In genomic region chr2:20188201-20188600, GRCh38 we compare ENCODE assay signal across 21 cellular contexts. TPM values are rescaled to one million over a fixed set of nuclear protein-coding genes. Genes with fewer than 3 reads are reported as not detected.
DNase-seq lines count a peak whose midpoint lies in the region; ATAC-seq, FAIRE-seq and TF ChIP-seq lines count a peak whose summit lies in the region.
"Had no signal": no experiment of that assay in that cellular context is flagged by ENCODE, and none has a peak within 500 bp of the region (broad histone marks: within the 10 kb centered on the region; RNA-seq: fewer than 3 reads in every experiment).

No MANE protein-coding gene starts in this region.

- no peaks in the 10 kb centered on the region for H3K79me2 ChIP-seq in HepG2 (ENCODE audit: insufficient read depth, low read length)
- no peaks in the 10 kb centered on the region for H3K79me2 ChIP-seq in H1 (ENCODE audit: control insufficient read depth in 1 of 2, insufficient read depth in 2 of 2, low read length in 2 of 2)

- H3K9me3 Mint-ChIP-seq in nephron (no peaks in the 10 kb centered on the region), type B pancreatic cell (no peaks in the 10 kb centered on the region)
- H3K9me3 Mint-ChIP-seq: HFFc6 had no signal

- TF ChIP-seq RAD21 in HepG2 (CRISPR knock-in tag; IDR thresholded peaks at IDR 0.05), result no peak
- no peak for TF ChIP-seq RAD21 in H1 (IDR thresholded peaks at IDR 0.05 in 1 of 2, conservative IDR thresholded peaks at IDR 0.05 in 1 of 2; ENCODE audit: low read depth in 2 of 2, low read length in 2 of 2)

- no peak overlapping the region for H3K56ac ChIP-seq in H1 (replicated peaks; ENCODE audit: insufficient read length, low read depth, low read length)

- TF ChIP-seq CTCF in HepG2 (CRISPR knock-in tag; IDR thresholded peaks at IDR 0.05), result no peak
- TF ChIP-seq CTCF in right lobe of liver (IDR thresholded peaks at IDR 0.05), result no peak
- no peak for TF ChIP-seq CTCF in H1 (IDR thresholded peaks at IDR 0.05; ENCODE audit: control extremely low read depth in 1 of 3, insufficient read depth in 1 of 3, low read depth in 1 of 3, low read length in 3 of 3)
- no peak for TF ChIP-seq CTCF in nephron (IDR thresholded peaks at IDR 0.05; ENCODE audit: unreplicated experiment in 3 of 3)
- no peak for TF ChIP-seq CTCF in type B pancreatic cell (conservative IDR thresholded peaks at IDR 0.05)

- peak overlapping the region; percentile 76; the same call in 1 of the 2 replicates for H2BK12ac ChIP-seq in H1 (ENCODE audit: low read depth, low read length)

- intact Hi-C loops in HepG2 (cut with micrococcal nuclease; ENCODE audit: unreplicated experiment) (no loop called here), right lobe of liver (cut with DNase I) (loop anchor here in 1 of 2 donors (10.0 kb wide), 1 partner anchor 53 kb away; no protein-coding TSS in a partner anchor)

- H3K27ac ChIP-seq in HepG2 (ENCODE audit: extremely low read length, insufficient read depth, low read length), result no peak overlapping the region
- H3K27ac ChIP-seq in right lobe of liver, result no peak overlapping the region
- H3K27ac ChIP-seq in H1 (ENCODE audit: low read depth, low read length), result no peak overlapping the region
- H3K27ac ChIP-seq: GM23248, SJCRH30 had no signal

- no peak overlapping the region for H3K14ac ChIP-seq in H1 (ENCODE audit: insufficient read length)

- in situ Hi-C loops in HepG2 (cut with HindIII; ENCODE audit: extremely low pct_ligation_motif_present, low pct_unique_long_range_greater_than_20kb), result loop anchor here (5.0 kb wide), 1 partner anchor 34 kb away; no protein-coding TSS in a partner anchor

- H4K91ac ChIP-seq in H1 (replicated peaks; ENCODE audit: insufficient read length, low read length), result peak overlapping the region; percentile 84

- peak overlapping the region; percentile 18; the same call in 1 of the 2 replicates for H2AK5ac ChIP-seq in H1 (ENCODE audit: low read depth, low read length)

- no peak overlapping the region for H3K23ac ChIP-seq in H1 (ENCODE audit: insufficient read length)

- H3K4me1 Mint-ChIP-seq in nephron, result peaks cover 27% of the 10 kb centered on the region
- H3K4me1 Mint-ChIP-seq in type B pancreatic cell (ENCODE audit: unreplicated experiment), result peaks cover 60% of the 10 kb centered on the region

- no peaks in the 10 kb centered on the region for H3K36me3 ChIP-seq in HepG2 (replicated peaks in 1 of 2; ENCODE audit: control insufficient read depth in 1 of 2, insufficient read depth in 2 of 2, low read length in 2 of 2)
- no peaks in the 10 kb centered on the region for H3K36me3 ChIP-seq in right lobe of liver
- no peaks in the 10 kb centered on the region for H3K36me3 ChIP-seq in H1 (ENCODE audit: control insufficient read depth in 2 of 4, insufficient read depth in 4 of 4, low read length in 3 of 4)
- H3K36me3 ChIP-seq: HAP-1, SJCRH30 had no signal

- H3K27me3 Mint-ChIP-seq in nephron (ENCODE audit: low read depth) (peaks cover 9% of the 10 kb centered on the region), type B pancreatic cell (no peaks in the 10 kb centered on the region)

- ATAC-seq in HepG2 (no peak), right lobe of liver (no peak), HG03432 (IDR thresholded peaks at IDR 0.05; ENCODE audit: unreplicated experiment) (no peak), GM19351 (IDR thresholded peaks at IDR 0.05; ENCODE audit: unreplicated experiment) (no peak)
- ATAC-seq: Panc1 had no signal

- H3K9me3 ChIP-seq in HepG2 (ENCODE audit: low read length) (no peaks in the 10 kb centered on the region), right lobe of liver (no peaks in the 10 kb centered on the region), H1 (ENCODE audit: insufficient read depth in 2 of 2, low read depth in 1 of 2, low read length in 1 of 2) (no peaks in the 10 kb centered on the region)
- H3K9me3 ChIP-seq: HAP-1, SJCRH30 had no signal

- H3K4ac ChIP-seq in H1 (replicated peaks; ENCODE audit: insufficient read length, low read depth, low read length), result peak overlapping the region; percentile 17

- H3K36me3 Mint-ChIP-seq in nephron (ENCODE audit: low read depth) (no peaks in the 10 kb centered on the region), type B pancreatic cell (no peaks in the 10 kb centered on the region)

- H4K5ac ChIP-seq in H1 (ENCODE audit: insufficient read length, low read depth, low read length), result peak overlapping the region; percentile 39

- H3K4me3 Mint-ChIP-seq in nephron (peak overlapping the region in 1 of 3 experiments; percentile 5), type B pancreatic cell (no peak overlapping the region)
- H3K4me3 Mint-ChIP-seq: HFFc6 had no signal

- POLR2A ChIA-PET in HepG2 (lab: Yijun Ruan, JAX) (interaction anchor here (0.8 to 6.0 kb wide), 7 partner anchors 8 to 183 kb away, joined by 3 to 73 read pairs (median 12); partner anchors contain the start of gene SDC1), H1 (lab: Charles Lee; ENCODE audit: partially characterized antibody) (interaction anchor here (0.7 to 1.3 kb wide), 3 partner anchors 33 to 162 kb away, joined by 3 read pairs; no protein-coding TSS in a partner anchor)

- H3K27me3 ChIP-seq in HepG2 (ENCODE audit: control insufficient read depth in 1 of 2, insufficient read depth in 2 of 2, low read length in 2 of 2) (no peaks in the 10 kb centered on the region), right lobe of liver (no peaks in the 10 kb centered on the region), H1 (replicated peaks in 1 of 4; ENCODE audit: control insufficient read depth in 3 of 4, extremely low read depth in 1 of 4, insufficient read depth in 3 of 4, low read length in 3 of 4) (no peaks in the 10 kb centered on the region; a peak in 3 of 7 replicates)
- H3K27me3 ChIP-seq: SJCRH30 had no signal

- no peak overlapping the region for H3K4me3 ChIP-seq in HepG2 (replicated peaks in 1 of 3; ENCODE audit: insufficient read depth in 1 of 3, low read depth in 2 of 3, low read length in 3 of 3)
- H3K4me3 ChIP-seq in right lobe of liver, result no peak overlapping the region
- no peak overlapping the region for H3K4me3 ChIP-seq in H1 (ENCODE audit: extremely low read depth in 1 of 4, insufficient read depth in 2 of 4, low read depth in 3 of 4, low read length in 4 of 4)
- H3K4me3 ChIP-seq: GM23248, HAP-1, SJCRH30 had no signal

- FAIRE-seq in HepG2 (lab: Jason Lieb, UNC) (no peak), H1 (lab: Jason Lieb, UNC) (no peak)
- FAIRE-seq: A204.1 had no signal

- H4K8ac ChIP-seq in H1 (ENCODE audit: extremely low read depth, insufficient read depth, low read length), result no peak overlapping the region

- H3K79me1 ChIP-seq in H1 (ENCODE audit: low read depth, low read length), result no peaks in the 10 kb centered on the region

- peak overlapping the region; percentile 67 to 89 (median 88) for H3K27ac Mint-ChIP-seq in nephron
- peak overlapping the region; percentile 77 for H3K27ac Mint-ChIP-seq in type B pancreatic cell
- H3K27ac Mint-ChIP-seq: HFFc6 had no signal

- no peaks in the 10 kb centered on the region for H3K23me2 ChIP-seq in H1 (ENCODE audit: low read depth, low read length)

- H3K4me1 ChIP-seq in HepG2 (ENCODE audit: insufficient read depth, low read length), result peaks cover 99% of the 10 kb centered on the region
- peaks cover 0 to 75% (median 36%) of the 10 kb centered on the region in 4 donors for H3K4me1 ChIP-seq in right lobe of liver
- H3K4me1 ChIP-seq in H1 (replicated peaks in 1 of 4; ENCODE audit: control insufficient read depth in 3 of 4, insufficient read depth in 4 of 4, low read length in 3 of 4), result peaks cover 0 to 40% (median 21%) of the 10 kb centered on the region in 4 experiments; a peak in 6 of 7 replicates

- TF ChIP-seq EP300 in HepG2 (IDR thresholded peaks at IDR 0.05; ENCODE audit: low read depth in 2 of 2, low read length in 2 of 2) (no peak), HepG2 (CRISPR knock-in tag; IDR thresholded peaks at IDR 0.05; ENCODE audit: borderline replicate concordance) (no peak), H1 (IDR thresholded peaks at IDR 0.05; ENCODE audit: borderline replicate concordance in 1 of 2, low read depth in 2 of 2, low read length in 2 of 2) (no peak)

- H4K20me1 ChIP-seq in HepG2 (ENCODE audit: insufficient read depth, low read length) (no peaks in the 10 kb centered on the region), H1 (replicated peaks in 1 of 2; ENCODE audit: control insufficient read depth in 1 of 2, insufficient read depth in 2 of 2, low read length in 2 of 2) (no peaks in the 10 kb centered on the region)

- peak overlapping the region; percentile 96 for H2BK15ac ChIP-seq in H1 (ENCODE audit: low read length)

- H2BK20ac ChIP-seq in H1 (ENCODE audit: low read length), result peak overlapping the region; percentile 95; the same call in 1 of the 2 replicates

- H2BK120ac ChIP-seq in H1 (replicated peaks; ENCODE audit: low read depth, low read length), result peak overlapping the region; percentile 62

- peak overlapping the region; percentile 79; the same call in 1 of the 2 replicates for H2BK5ac ChIP-seq in H1 (ENCODE audit: low read depth, low read length)

- H3K4me2 ChIP-seq in HepG2 (ENCODE audit: low read depth, low read length) (no peak overlapping the region; the same call in 1 of the 2 replicates), H1 (ENCODE audit: insufficient read depth in 1 of 2, low read depth in 2 of 2, low read length in 2 of 2) (no peak overlapping the region)

- H3K18ac ChIP-seq in H1 (ENCODE audit: extremely low read depth, low read length), result peak overlapping the region; percentile 91

- no peak overlapping the region for H3K9ac ChIP-seq in HepG2 (ENCODE audit: insufficient read depth, low read depth, low read length)
- no peak overlapping the region for H3K9ac ChIP-seq in H1 (replicated peaks in 1 of 4; ENCODE audit: extremely low read depth in 1 of 4, low read depth in 3 of 4, low read length in 3 of 4)
- H3K9ac ChIP-seq: GM23248 had no signal

- CTCF ChIA-PET in HepG2 (lab: Yijun Ruan, JAX; ENCODE audit: low intra/inter-chr PET ratio, low total read pairs) (no interaction called here), H1 (lab: Charles Lee; ENCODE audit: partially characterized antibody) (interaction anchor here (0.8 to 17.4 kb wide), 12 partner anchors 9 to 233 kb away, joined by 3 to 163 read pairs (median 4); no protein-coding TSS in a partner anchor)

- TF ChIP-seq POLR2A in HepG2 (IDR thresholded peaks at IDR 0.05; ENCODE audit: insufficient read depth in 1 of 2, low read depth in 2 of 2, low read length in 2 of 2), result no peak
- no peak for TF ChIP-seq POLR2A in right lobe of liver (IDR thresholded peaks at IDR 0.05)
- no peak for TF ChIP-seq POLR2A in H1 (IDR thresholded peaks at IDR 0.05; ENCODE audit: control extremely low read depth in 1 of 2, low read depth in 2 of 2, low read length in 2 of 2)

- DNase-seq in HepG2 (ENCODE audit: low spot score), result no peak
- no peak for DNase-seq in right lobe of liver
- no peak for DNase-seq in H1 (ENCODE audit: low read depth in 1 of 2, low spot score in 2 of 2)
- DNase-seq in type B pancreatic cell (ENCODE audit: extremely low spot score, unreplicated experiment), result no peak
- no peak for DNase-seq in NCI-H1105 treated with DMSO at 0.1 percent for 48 hours (lab: John Stamatoyannopoulos, UW)
- DNase-seq: Calu3, GM23248, HFFc6, NCI-H1048, NCI-H1436, NCI-H2081 treated with DMSO at 0.1 percent for 48 hours, NCI-H2171, NCI-H226, NCI-H510A had no signal

- H2AFZ ChIP-seq in HepG2 (ENCODE audit: low read length) (no peak overlapping the region), H1 (ENCODE audit: low read length) (no peak overlapping the region)
- H2AFZ ChIP-seq: GM23248 had no signal

- no TSS peak for BruUV-seq in HepG2 (replicated peaks; lab: Mats Ljungman, UMichigan)

- WGBS in HepG2 (ENCODE audit: low lambda C conversion rate), result 55% methylated on average over 2 of the region's 2 CpGs
- WGBS in right lobe of liver (ENCODE audit: insufficient coverage, low coverage, low lambda C conversion rate, missing lambda C conversion rate), result no CpG with 5 or more reads among the region's 2 CpGs
- WGBS in H1 (ENCODE audit: extremely low coverage in 1 of 2, insufficient coverage in 1 of 2, insufficient read length in 1 of 2, insufficient replicate concordance in 2 of 2, low coverage in 1 of 2, low lambda C conversion rate in 2 of 2, missing lambda C conversion rate in 1 of 2), 2 experiments, result 94% methylated on average over 2 of the region's 2 CpGs; no CpG with 5 or more reads in 1 of the 2 experiments

RNA-seq across cellular contexts. Expression of gene SDC1, which starts 36.7 kb away (rescaled TPM):
- total RNA-seq in HepG2 (2016; rRNA removed; fragmentation: Illumina TruSeq; extraction: Trizol) (47.5 and 119 TPM in 2 replicates), right lobe of liver (100 to 1,000 TPM; 260 to 452 (median 415) TPM), type B pancreatic cell (ENCODE audit: low replicate concordance) (164 and 375 TPM in 2 replicates)
- total RNA-seq in HepG2 (2016; cell fraction: cytosol; rRNA removed; fragmentation: Illumina TruSeq; extraction: Trizol; ENCODE audit: low read depth), result 9.3 and 11.1 TPM in 2 replicates
- 45.4 and 119 TPM in 2 replicates for total RNA-seq in HepG2 (2016; cell fraction: insoluble cytoplasmic fraction; rRNA removed; fragmentation: Illumina TruSeq; extraction: Trizol)
- total RNA-seq in HepG2 (2016; cell fraction: membrane; rRNA removed; fragmentation: Illumina TruSeq; extraction: Trizol), result 27.4 and 30.5 TPM in 2 replicates
- total RNA-seq in HepG2 (2016; cell fraction: nucleus; rRNA removed; fragmentation: Illumina TruSeq; extraction: Trizol), result 90.3 and 111 TPM in 2 replicates
- polyA plus RNA-seq in HepG2 (2011; rRNA removed) (108 and 113 TPM in 2 replicates), H1 (2011; rRNA removed) (71.4 and 73.3 TPM in 2 replicates)
- polyA plus RNA-seq in HepG2 (2011; cell fraction: cytosol; rRNA removed), result 78.7 and 130 TPM in 2 replicates
- 66.7 and 76.2 TPM in 2 replicates for polyA plus RNA-seq in HepG2 (2011; cell fraction: nucleus; rRNA removed)
- 44.8 and 48.6 TPM in 2 replicates for polyA plus RNA-seq in HepG2 (2012)
- 8.7 TPM in 2 replicates for polyA plus RNA-seq in HepG2 (2016; cell fraction: cytosol; fragmentation: Illumina TruSeq; extraction: Trizol; ENCODE audit: low read depth)
- polyA plus RNA-seq in HepG2 (2016; cell fraction: insoluble cytoplasmic fraction; fragmentation: Illumina TruSeq; extraction: Trizol; ENCODE audit: low read depth), result 49.7 and 54.3 TPM in 2 replicates
- 17.8 and 18.0 TPM in 2 replicates for polyA plus RNA-seq in HepG2 (2016; cell fraction: membrane; fragmentation: Illumina TruSeq; extraction: Trizol; ENCODE audit: low read depth)
- polyA plus RNA-seq in HepG2 (2016; cell fraction: nucleus; fragmentation: Illumina TruSeq; extraction: Trizol; ENCODE audit: insufficient read depth, low read depth), result 156 and 173 TPM in 2 replicates
- polyA minus RNA-seq in HepG2 (2011; rRNA and poly(A)+ RNA removed; ENCODE audit: low replicate concordance), result 13.0 and 159 TPM in 2 replicates
- polyA minus RNA-seq in HepG2 (2011; cell fraction: cytosol; rRNA and poly(A)+ RNA removed), result 69.2 and 73.2 TPM in 2 replicates
- 14.8 and 16.3 TPM in 2 replicates for polyA minus RNA-seq in HepG2 (2011; cell fraction: nucleus; rRNA and poly(A)+ RNA removed)
- total RNA-seq in H1 (2021; fragmentation: NEBNext Ultra II Directional; extraction: Animal tissue kit (Norgen Biotek cat#: 25700)), result 45.3 and 46.3 TPM in 2 replicates
- polyA plus RNA-seq in H1 (2011; cell fraction: cytosol; rRNA removed), result 46.5 TPM
- polyA plus RNA-seq in H1 (2011; cell fraction: nucleus; rRNA removed), result 43.3 TPM
- 31.0 to 43.9 TPM (median 41.3 TPM) in 4 replicates for polyA plus RNA-seq in H1 (2012, experiment 1 of 2)
- 37.8 TPM for polyA plus RNA-seq in H1 (2012, experiment 2 of 2)
- 39.8 TPM for polyA plus RNA-seq in H1 (2013, experiment 1 of 2)
- polyA plus RNA-seq in H1 (2013, experiment 2 of 2), result 52.2 TPM
- polyA minus RNA-seq in H1 (2011; rRNA and poly(A)+ RNA removed), result 18.9 and 23.2 TPM in 2 replicates
- 38.7 TPM for polyA minus RNA-seq in H1 (2011; cell fraction: cytosol; rRNA and poly(A)+ RNA removed)
- polyA minus RNA-seq in H1 (2011; cell fraction: nucleus; rRNA and poly(A)+ RNA removed), result 18.5 TPM
